ENCODE assay signal across 15 cellular contexts in genomic region chr4:139522457-139522856, GRCh38. TPM values are rescaled to one million over a fixed set of nuclear protein-coding genes. Genes with fewer than 3 reads are reported as not detected.
DNase-seq lines count a peak whose midpoint lies in the region; ATAC-seq and TF ChIP-seq lines count a peak whose summit lies in the region.
"Had no signal": no experiment of that assay in that cellular context is flagged by ENCODE, and none has a peak within 500 bp of the region (broad histone marks: within the 10 kb centered on the region; RNA-seq: fewer than 3 reads in every experiment).

No MANE protein-coding gene starts in this region.

- peak; percentile 51 to 65 for ATAC-seq in right cardiac atrium
- ATAC-seq in body of pancreas = no peak
- ATAC-seq: activated CD8-positive, alpha-beta memory T cell treated with anti-CD3 and anti-CD28 coated beads, Interleukin-2, amount 10 ng/mL, durations not matched to agents 7 days and 5 days; stimulated activated naive CD8-positive, alpha-beta T cell treated with anti-CD3 and anti-CD28 coated beads, Interleukin-15, amount 100 ng/mL, for 72 hours had no signal

- WGBS in right cardiac atrium = 70% methylated on average over 4 of the region's 4 CpGs
- WGBS in body of pancreas, 2 donors = 58 to 63% methylated on average over 4 of the region's 4 CpGs
- 52 to 68% (median 65%) methylated on average over 4 of the region's 4 CpGs for WGBS in ovary, 3 donors

- H3K27me3 ChIP-seq in H7 (ENCODE audit: control insufficient read depth, insufficient read depth, low read length) = no peaks in the 10 kb centered on the region
- no peaks in the 10 kb centered on the region for H3K27me3 ChIP-seq in right cardiac atrium (ENCODE audit: control insufficient read depth, insufficient read depth)
- H3K27me3 ChIP-seq in body of pancreas = no peaks in the 10 kb centered on the region
- no peaks in the 10 kb centered on the region for H3K27me3 ChIP-seq in ovary
- H3K27me3 ChIP-seq: sigmoid colon, SJSA1 had no signal

- TF ChIP-seq CTCF in GM12872 (IDR thresholded peaks at IDR 0.05; ENCODE audit: insufficient read depth, low read depth, low read length) (peak; percentile 14; the same call in 1 of the 3 replicates), body of pancreas (IDR thresholded peaks at IDR 0.05) (no peak), ovary (IDR thresholded peaks at IDR 0.05) (no peak)

- intact Hi-C loops in right cardiac atrium (cut with DNase I) = no loop called here
- intact Hi-C loops in body of pancreas (cut with DNase I) = no loop called here
- intact Hi-C loops in ovary (cut with DNase I) = no loop called here

- no peak for TF ChIP-seq EP300 in ovary (IDR thresholded peaks at IDR 0.05)

- H3K36me3 ChIP-seq in H7 (replicated peaks; ENCODE audit: control insufficient read depth, insufficient read depth, low read length) (no peaks in the 10 kb centered on the region), body of pancreas (replicated peaks in 1 of 2; ENCODE audit: insufficient read depth in 1 of 2, low read depth in 2 of 2) (peaks cover 4 to 17% of the 10 kb centered on the region in 2 donors), ovary (no peaks in the 10 kb centered on the region)

- no peaks in the 10 kb centered on the region for H3K4me1 ChIP-seq in right cardiac atrium (ENCODE audit: control insufficient read depth, insufficient read depth, low read length)
- H3K4me1 ChIP-seq in body of pancreas = no peaks in the 10 kb centered on the region
- H3K4me1 ChIP-seq in ovary (ENCODE audit: insufficient read depth) = no peaks in the 10 kb centered on the region
- H3K4me1 ChIP-seq: SJSA1 had no signal

- H3K27ac ChIP-seq in right cardiac atrium (ENCODE audit: low read length) = no peak overlapping the region
- H3K27ac ChIP-seq in body of pancreas = no peak overlapping the region
- no peak overlapping the region for H3K27ac ChIP-seq in ovary
- H3K27ac ChIP-seq: sigmoid colon, SJSA1 had no signal

- DNase-seq in H7 (peak; percentile 28), NCI-H2171 treated with DMSO at 0.1 percent for 48 hours (lab: John Stamatoyannopoulos, UW) (peak; percentile 42), right cardiac atrium (peak in 1 of 3 donors; percentile 54), body of pancreas (no peak), ovary (no peak), NCI-H748 (lab: John Stamatoyannopoulos, UW; ENCODE audit: unreplicated experiment) (no peak), NK-92 (lab: John Stamatoyannopoulos, UW; ENCODE audit: unreplicated experiment) (no peak)
- DNase-seq: activated CD8-positive, alpha-beta memory T cell treated with anti-CD3 and anti-CD28 coated beads, Interleukin-2, amount 10 ng/mL, durations not matched to agents 7 days and 5 days; activated naive CD4-positive, alpha-beta T cell treated with Interleukin-2 at 50 U/mL for 16 hours; DMS153; NCI-H1436 treated with DMSO at 0.1 percent for 48 hours; sigmoid colon; stimulated activated naive CD8-positive, alpha-beta T cell treated with anti-CD3 and anti-CD28 coated beads, Interleukin-15, amount 100 ng/mL, for 72 hours had no signal

- H3K9me3 ChIP-seq in right cardiac atrium (ENCODE audit: control insufficient read depth, low read length) = no peaks in the 10 kb centered on the region
- no peaks in the 10 kb centered on the region for H3K9me3 ChIP-seq in body of pancreas
- no peaks in the 10 kb centered on the region for H3K9me3 ChIP-seq in ovary
- H3K9me3 ChIP-seq: sigmoid colon, SJSA1 had no signal

- TF ChIP-seq POLR2A in body of pancreas (IDR thresholded peaks at IDR 0.05) = no peak
- no peak for TF ChIP-seq POLR2A in ovary (IDR thresholded peaks at IDR 0.05)

- H3K4me3 ChIP-seq in H7 (ENCODE audit: insufficient read depth, low read depth, low read length) (no peak overlapping the region), right cardiac atrium (ENCODE audit: low read length) (no peak overlapping the region), body of pancreas (no peak overlapping the region), ovary (no peak overlapping the region)
- H3K4me3 ChIP-seq: sigmoid colon, SJSA1 had no signal

RNA-seq across cellular contexts. Expression of gene SETD7, which starts 33.6 kb away (rescaled TPM):
- total RNA-seq in H7 (2014; rRNA removed; shearing (Covaris generic)) = 7.8 and 8.6 TPM in 2 replicates
- total RNA-seq in right cardiac atrium (10 to 100 TPM; 51.6 to 61.9 (median 57.5) TPM), body of pancreas (10 to 100 TPM; 21.8 to 34.8 TPM), ovary (10 to 100 TPM; 21.3 to 37.2 (median 32.8) TPM)
- polyA plus RNA-seq in right cardiac atrium (17.8 TPM), ovary (10 to 100 TPM; 14.3 to 52.4 TPM)

Comparison
In these comparisons a context has a peak if more than half of its experiments do, and no peak if none do; other contexts are left out.
1. DNase-seq: peak in H7 (single experiment) and NCI-H2171 treated with DMSO at 0.1 percent for 48 hours (single experiment); none in body of pancreas (0 of 4), ovary (0 of 5), NCI-H748 (single experiment) and NK-92 (single experiment).